35 cellular contexts compared by ENCODE assay signal in the genomic region with DNA sequence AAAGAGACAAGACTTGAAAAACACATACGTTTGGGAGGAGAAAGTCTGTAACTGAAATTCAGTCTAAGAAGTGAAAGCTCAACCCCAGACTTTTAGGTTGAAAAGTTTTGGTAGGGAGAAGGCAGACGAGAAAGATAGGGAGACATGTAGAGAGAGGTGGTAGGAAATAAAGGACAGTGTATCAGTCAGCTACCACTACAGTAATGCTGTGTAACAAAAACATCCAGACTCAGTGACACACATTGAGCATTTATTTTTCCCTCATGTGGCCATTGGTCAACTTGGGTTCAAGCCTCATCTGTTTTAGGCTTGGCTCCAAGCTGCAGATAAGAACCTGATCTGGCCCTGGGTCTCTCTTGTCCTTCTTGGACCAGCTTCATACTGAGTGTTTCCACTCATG. TPM values are rescaled to one million over a fixed set of nuclear protein-coding genes. Genes with fewer than 3 reads are reported as not detected.
"Had no signal": no experiment of that assay in that cellular context is flagged by ENCODE, and none has a peak within 500 bp of the region (broad histone marks: within the 10 kb centered on the region; RNA-seq: fewer than 3 reads in every experiment).

No MANE protein-coding gene starts in this region.

- H3K27ac ChIP-seq: ascending aorta, brain microvascular endothelial cell, epithelial cell of prostate, esophagus squamous epithelium, gastroesophageal sphincter had no signal

- H3K27ac Mint-ChIP-seq: activated CD4-positive, alpha-beta memory T cell treated with anti-CD3 and anti-CD28 coated beads for 36 hours; activated CD4-positive, alpha-beta T cell treated with anti-CD3 and anti-CD28 coated beads for 36 hours; activated CD4-positive, alpha-beta T cell treated with anti-CD3 and anti-CD28 coated beads, Interleukin-2, amount 10 ng/mL, durations not matched to agents 24 days and 14 days; activated CD8-positive, alpha-beta memory T cell treated with anti-CD3 and anti-CD28 coated beads, Interleukin-2, amount 10 ng/mL, durations not matched to agents 7 days and 5 days; activated CD8-positive, alpha-beta T cell treated with anti-CD3 and anti-CD28 coated beads, Interleukin-2, amount 10 ng/mL, durations not matched to agents 7 days and 5 days; activated naive CD4-positive, alpha-beta T cell treated with anti-CD3 and anti-CD28 coated beads for 36 hours; activated naive CD4-positive, alpha-beta T cell treated with anti-CD3 and anti-CD28 coated beads, Interleukin-2, amount 50 U/mL, for 72 hours; activated naive CD8-positive, alpha-beta T cell treated with anti-CD3 and anti-CD28 coated beads, Interleukin-2, amount 10 ng/mL, durations not matched to agents 7 days and 5 days; activated T-helper 1 cell treated with anti-CD3 and anti-CD28 coated beads, Interleukin-12 subunit alpha, Interleukin-12 subunit beta, Interleukin-2, Interleukin-4 antibody, amounts not matched to agents 30 ng/mL and 10 ng/mL and 1 ng/mL, durations not matched to agents 14 hours and 24 hours and 36 hours; activated T-helper 2 cell treated with anti-CD3 and anti-CD28 coated beads, Interferon-gamma antibody, Interleukin-2, Interleukin-4, amounts not matched to agents 10 μg/mL and 5 μg/mL and 100 μg/mL, durations not matched to agents 14 hours and 24 hours and 36 hours; T-helper 17 cell had no signal

- H3K9me3 ChIP-seq: ascending aorta, esophagus squamous epithelium, gastroesophageal sphincter had no signal

- DNase-seq: activated CD4-positive, alpha-beta memory T cell treated with anti-CD3 and anti-CD28 coated beads for 36 hours; activated CD4-positive, alpha-beta T cell treated with anti-CD3 and anti-CD28 coated beads for 36 hours; activated CD4-positive, alpha-beta T cell treated with anti-CD3 and anti-CD28 coated beads, Interleukin-2, amount 10 ng/mL, durations not matched to agents 24 days and 14 days; activated CD4-positive, CD25-positive, alpha-beta regulatory T cell; activated CD4-positive, CD25-positive, alpha-beta regulatory T cell treated with anti-CD3 and anti-CD28 coated beads, Interleukin-2, amount 50 U/mL, for 72 hours; activated CD8-positive, alpha-beta memory T cell treated with anti-CD3 and anti-CD28 coated beads, Interleukin-2, amount 10 ng/mL, durations not matched to agents 7 days and 5 days; activated CD8-positive, alpha-beta memory T cell treated with anti-CD3 and anti-CD28 coated beads, Interleukin-2, amount 50 U/mL, for 4 hours; activated CD8-positive, alpha-beta T cell treated with anti-CD3 and anti-CD28 coated beads, Interleukin-2, amount 10 ng/mL, durations not matched to agents 7 days and 5 days; activated effector memory CD4-positive, alpha-beta T cell treated with anti-CD3 and anti-CD28 coated beads, Interleukin-2, amount 50 U/mL, for 16 hours; activated naive CD4-positive, alpha-beta T cell treated with anti-CD3 and anti-CD28 coated beads for 36 hours; activated naive CD8-positive, alpha-beta T cell treated with anti-CD3 and anti-CD28 coated beads, Interleukin-2, amount 10 ng/mL, durations not matched to agents 7 days and 5 days; activated T-cell treated with anti-CD3 and anti-CD28 coated beads, Interleukin-2, amount 50 U/mL, for 1 hour; activated T-cell treated with anti-CD3 and anti-CD28 coated beads, Interleukin-2, amount 50 U/mL, for 48 hours; brain microvascular endothelial cell; caudate nucleus; cortex of kidney; effector CD8-positive, alpha-beta T cell; esophagus squamous epithelium; foreskin melanocyte; T-helper 1 cell; T-helper 17 cell had no signal

- H3K9me3 Mint-ChIP-seq: activated CD4-positive, alpha-beta memory T cell treated with anti-CD3 and anti-CD28 coated beads for 36 hours; activated CD4-positive, alpha-beta T cell treated with anti-CD3 and anti-CD28 coated beads, Interleukin-2, amount 10 ng/mL, durations not matched to agents 24 days and 14 days; activated naive CD8-positive, alpha-beta T cell treated with anti-CD3 and anti-CD28 coated beads, Interleukin-2, amount 10 ng/mL, durations not matched to agents 7 days and 5 days; activated T-helper 2 cell treated with anti-CD3 and anti-CD28 coated beads, Interferon-gamma antibody, Interleukin-2, Interleukin-4, amounts not matched to agents 10 μg/mL and 5 μg/mL and 100 μg/mL, durations not matched to agents 14 hours and 24 hours and 36 hours had no signal

- FAIRE-seq: colon, endometrium, endothelial cell of umbilical vein had no signal

- H3K4me3 ChIP-seq: ascending aorta, esophagus squamous epithelium, gastroesophageal sphincter had no signal

- H3K36me3 ChIP-seq: ascending aorta, brain microvascular endothelial cell, esophagus squamous epithelium, gastroesophageal sphincter had no signal

- H3K4me1 ChIP-seq: ascending aorta had no signal

- H3K27me3 ChIP-seq: ascending aorta, brain microvascular endothelial cell, gastroesophageal sphincter had no signal

- ATAC-seq: activated CD4-positive, alpha-beta T cell treated with anti-CD3 and anti-CD28 coated beads for 36 hours; activated CD8-positive, alpha-beta memory T cell treated with anti-CD3 and anti-CD28 coated beads, Interleukin-2, amount 10 ng/mL, durations not matched to agents 7 days and 5 days; activated CD8-positive, alpha-beta T cell treated with anti-CD3 and anti-CD28 coated beads, Interleukin-2, amount 10 ng/mL, durations not matched to agents 7 days and 5 days; activated naive CD4-positive, alpha-beta T cell treated with anti-CD3 and anti-CD28 coated beads, Interleukin-2, amount 50 U/mL, for 72 hours; gastroesophageal sphincter; T-helper 17 cell had no signal

- H3K4me3 Mint-ChIP-seq: activated CD4-positive, alpha-beta memory T cell treated with anti-CD3 and anti-CD28 coated beads for 36 hours; activated CD4-positive, alpha-beta T cell treated with anti-CD3 and anti-CD28 coated beads for 36 hours; activated CD4-positive, alpha-beta T cell treated with anti-CD3 and anti-CD28 coated beads, Interleukin-2, amount 10 ng/mL, durations not matched to agents 24 days and 14 days; activated CD8-positive, alpha-beta memory T cell treated with anti-CD3 and anti-CD28 coated beads, Interleukin-2, amount 10 ng/mL, durations not matched to agents 7 days and 5 days; activated CD8-positive, alpha-beta T cell treated with anti-CD3 and anti-CD28 coated beads, Interleukin-2, amount 10 ng/mL, durations not matched to agents 7 days and 5 days; activated naive CD4-positive, alpha-beta T cell treated with anti-CD3 and anti-CD28 coated beads for 36 hours; activated naive CD8-positive, alpha-beta T cell treated with anti-CD3 and anti-CD28 coated beads, Interleukin-2, amount 10 ng/mL, durations not matched to agents 7 days and 5 days; activated T-helper 1 cell treated with anti-CD3 and anti-CD28 coated beads, Interleukin-12 subunit alpha, Interleukin-12 subunit beta, Interleukin-2, Interleukin-4 antibody, amounts not matched to agents 30 ng/mL and 10 ng/mL and 1 ng/mL, durations not matched to agents 14 hours and 24 hours and 36 hours; T-helper 17 cell had no signal

- H3K27me3 Mint-ChIP-seq: activated CD4-positive, alpha-beta memory T cell treated with anti-CD3 and anti-CD28 coated beads for 36 hours had no signal

- H3K36me3 Mint-ChIP-seq: activated CD4-positive, alpha-beta memory T cell treated with anti-CD3 and anti-CD28 coated beads for 36 hours; activated CD8-positive, alpha-beta memory T cell treated with anti-CD3 and anti-CD28 coated beads, Interleukin-2, amount 10 ng/mL, durations not matched to agents 7 days and 5 days; activated naive CD4-positive, alpha-beta T cell treated with anti-CD3 and anti-CD28 coated beads, Interleukin-2, amount 50 U/mL, for 72 hours; activated naive CD8-positive, alpha-beta T cell treated with anti-CD3 and anti-CD28 coated beads, Interleukin-2, amount 10 ng/mL, durations not matched to agents 7 days and 5 days had no signal

RNA-seq across cellular contexts. Expression of a gene that starts 26.9 kb away (rescaled TPM):
- total RNA-seq: activated CD4-positive, alpha-beta memory T cell treated with anti-CD3 and anti-CD28 coated beads for 36 hours; activated CD4-positive, alpha-beta T cell treated with anti-CD3 and anti-CD28 coated beads for 36 hours; activated CD4-positive, alpha-beta T cell treated with anti-CD3 and anti-CD28 coated beads, Interleukin-2, amount 10 ng/mL, durations not matched to agents 24 days and 14 days; activated CD8-positive, alpha-beta memory T cell treated with anti-CD3 and anti-CD28 coated beads for 36 hours; activated CD8-positive, alpha-beta memory T cell treated with anti-CD3 and anti-CD28 coated beads, Interleukin-2, amount 10 ng/mL, durations not matched to agents 7 days and 5 days; activated CD8-positive, alpha-beta T cell treated with anti-CD3 and anti-CD28 coated beads, Interleukin-2, amount 10 ng/mL, durations not matched to agents 7 days and 5 days; activated naive CD4-positive, alpha-beta T cell treated with anti-CD3 and anti-CD28 coated beads for 36 hours; activated naive CD4-positive, alpha-beta T cell treated with anti-CD3 and anti-CD28 coated beads, Interleukin-2, amount 50 U/mL, for 72 hours; activated naive CD8-positive, alpha-beta T cell treated with anti-CD3 and anti-CD28 coated beads, Interleukin-2, amount 10 ng/mL, durations not matched to agents 7 days and 5 days; activated T-helper 1 cell treated with anti-CD3 and anti-CD28 coated beads, Interleukin-12 subunit alpha, Interleukin-12 subunit beta, Interleukin-2, Interleukin-4 antibody, amounts not matched to agents 30 ng/mL and 10 ng/mL and 1 ng/mL, durations not matched to agents 14 hours and 24 hours and 36 hours; activated T-helper 2 cell treated with anti-CD3 and anti-CD28 coated beads, Interferon-gamma antibody, Interleukin-2, Interleukin-4, amounts not matched to agents 10 μg/mL and 5 μg/mL and 100 μg/mL, durations not matched to agents 14 hours and 24 hours and 36 hours; ascending aorta; chondrocyte; dermis microvascular lymphatic vessel endothelial cell; endothelial cell of umbilical vein; esophagus squamous epithelium; glomerular endothelial cell; T-helper 17 cell had no signal
- polyA plus RNA-seq: endothelial cell of umbilical vein, esophagus had no signal
